Comparison of ENCODE assay signal across 8 cellular contexts in the genomic region with DNA sequence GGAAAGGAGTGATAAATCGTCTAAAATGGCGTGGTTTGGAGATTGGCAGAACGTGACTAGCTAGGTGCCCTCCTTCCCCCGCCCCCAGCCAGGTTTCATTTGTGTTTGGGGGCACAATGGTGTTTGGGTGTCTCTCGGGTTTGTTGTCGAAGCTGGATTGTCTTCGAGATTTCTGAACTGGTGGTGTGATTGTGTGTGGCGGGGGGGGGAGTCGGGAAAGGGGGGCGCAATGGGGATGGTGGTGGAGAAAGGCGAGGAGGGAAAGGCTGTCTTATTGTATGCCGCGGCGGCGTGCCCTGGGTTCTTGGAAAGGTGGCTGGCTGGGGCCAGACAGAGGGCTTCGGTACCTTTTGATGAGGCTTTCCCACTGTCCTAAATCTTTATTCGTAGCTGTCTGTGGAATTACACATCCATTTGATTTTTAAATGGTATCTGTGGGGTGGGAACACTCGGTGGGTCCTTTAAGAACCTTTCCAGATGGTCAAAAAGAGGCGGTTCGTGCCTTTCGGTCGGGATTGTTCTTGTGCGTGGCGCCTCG. TPM values are rescaled to one million over a fixed set of nuclear protein-coding genes. Genes with fewer than 3 reads are reported as not detected.
A peak's percentile ranks its signal among the peaks of the same experiment; 100 is the strongest.
DNase-seq lines count a peak whose midpoint lies in the region; ATAC-seq and TF ChIP-seq lines count a peak whose summit lies in the region.

No MANE protein-coding gene starts in this region.

- no peaks in the 10 kb centered on the region for H3K9me3 Mint-ChIP-seq in stimulated activated naive B cell treated with anti-CD40 and anti-IgM and Interleukin-4, amounts not matched to agents 10 μg/mL and 1 μg/mL and 100 μg/mL, for 72 hours

- H3K27ac ChIP-seq in body of pancreas = peak overlapping the region; percentile 97 to 100 (median 99)

- ATAC-seq in GM18907 (IDR thresholded peaks at IDR 0.05; ENCODE audit: unreplicated experiment) = peak; percentile 0
- peak; percentile 6 for ATAC-seq in body of pancreas
- peak in 1 of 2 donors; percentile 7 for ATAC-seq in stimulated activated naive B cell treated with anti-CD40 and anti-IgM and Interleukin-4, amounts not matched to agents 10 μg/mL and 1 μg/mL and 100 μg/mL, for 72 hours (replicated peaks)
- no peak for ATAC-seq in GM19463 (IDR thresholded peaks at IDR 0.05; ENCODE audit: unreplicated experiment)

- no peaks in the 10 kb centered on the region for H3K36me3 ChIP-seq in body of pancreas (replicated peaks in 1 of 2; ENCODE audit: insufficient read depth in 1 of 2, low read depth in 2 of 2)

- H3K4me3 Mint-ChIP-seq in stimulated activated naive B cell treated with anti-CD40 and anti-IgM and Interleukin-4, amounts not matched to agents 10 μg/mL and 1 μg/mL and 100 μg/mL, for 72 hours = no peak overlapping the region

- intact Hi-C loops in body of pancreas (cut with DNase I) = no loop called here

- peaks cover 15 to 28% of the 10 kb centered on the region in 2 donors for H3K4me1 Mint-ChIP-seq in stimulated activated naive B cell treated with anti-CD40 and anti-IgM and Interleukin-4, amounts not matched to agents 10 μg/mL and 1 μg/mL and 100 μg/mL, for 72 hours

- TF ChIP-seq POLR2A in body of pancreas (IDR thresholded peaks at IDR 0.05) = no peak

- no peak overlapping the region for H3K27ac Mint-ChIP-seq in stimulated activated naive B cell treated with anti-CD40 and anti-IgM and Interleukin-4, amounts not matched to agents 10 μg/mL and 1 μg/mL and 100 μg/mL, for 72 hours

- DNase-seq in AG08396 (ENCODE audit: low spot score) (peak; percentile 59), NCI-H69 (lab: John Stamatoyannopoulos, UW) (peak; percentile 71), body of pancreas (peak; percentile 53 to 63 (median 54)), iPS-NIHi7 (ENCODE audit: extremely low spot score) (peak; percentile 41), SKM-1 treated with dmso at 0.1 percent for 144 hours (lab: John Stamatoyannopoulos, UW; ENCODE audit: unreplicated experiment) (no peak)
- DNase-seq in stimulated activated naive B cell treated with anti-CD40 and anti-IgM and Interleukin-4, amounts not matched to agents 10 μg/mL and 1 μg/mL and 100 μg/mL, for 72 hours = peak; percentile 41

- no peaks in the 10 kb centered on the region for H3K27me3 ChIP-seq in body of pancreas

- peak overlapping the region; percentile 79 to 94 for H3K4me3 ChIP-seq in body of pancreas

- peaks cover 35% of the 10 kb centered on the region for H3K4me1 ChIP-seq in body of pancreas

- peaks cover 4 to 16% of the 10 kb centered on the region in 2 donors for H3K36me3 Mint-ChIP-seq in stimulated activated naive B cell treated with anti-CD40 and anti-IgM and Interleukin-4, amounts not matched to agents 10 μg/mL and 1 μg/mL and 100 μg/mL, for 72 hours

- 1% methylated on average over 17 to 25 of the region's 25 CpGs for WGBS in body of pancreas, 2 donors

- H3K9me3 ChIP-seq in body of pancreas = no peaks in the 10 kb centered on the region

- no peaks in the 10 kb centered on the region for H3K27me3 Mint-ChIP-seq in stimulated activated naive B cell treated with anti-CD40 and anti-IgM and Interleukin-4, amounts not matched to agents 10 μg/mL and 1 μg/mL and 100 μg/mL, for 72 hours

- TF ChIP-seq CTCF in body of pancreas (IDR thresholded peaks at IDR 0.05) = no peak

RNA-seq across cellular contexts. Expression of gene MARCKS, which starts 1.0 kb away (rescaled TPM):
- 100 to 1,000 TPM in 1 of 2 donors, 10 to 100 TPM in 1; 68.5 to 109 TPM for total RNA-seq in body of pancreas
